ENCODE assay signal across 10 cellular contexts in the genomic region with DNA sequence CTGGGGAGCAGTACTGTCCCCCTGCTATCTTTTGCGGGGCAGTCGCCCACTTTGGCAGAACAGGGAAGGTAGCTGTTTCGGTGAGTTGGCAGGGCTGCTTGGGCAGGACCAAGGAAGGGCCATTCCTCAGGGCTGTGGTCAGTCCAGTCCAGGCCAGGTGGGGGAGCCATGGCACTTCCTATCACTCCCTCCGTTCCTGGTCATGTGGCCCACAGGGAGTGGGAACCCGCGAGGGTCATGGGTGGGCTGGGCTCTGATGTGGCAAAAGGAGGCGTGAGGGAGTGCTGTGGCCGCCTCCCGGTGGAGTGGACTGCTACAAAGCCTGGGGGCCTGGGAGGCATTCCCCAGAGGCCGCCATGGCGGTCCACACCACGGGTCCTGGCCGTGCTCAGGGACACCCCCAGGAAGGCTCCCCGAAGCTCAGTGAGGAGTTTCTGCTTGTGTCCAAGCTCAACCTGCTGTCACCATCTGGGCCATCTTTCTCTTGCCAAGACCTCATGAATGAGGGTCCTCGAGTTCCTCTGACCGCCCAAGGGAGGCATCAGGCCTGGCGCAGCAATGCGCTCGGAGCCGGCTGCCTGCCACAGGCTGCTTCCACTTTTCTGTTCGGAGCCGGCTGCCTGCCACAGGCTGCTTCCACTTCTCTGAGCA. TPM values are rescaled to one million over a fixed set of nuclear protein-coding genes. Genes with fewer than 3 reads are reported as not detected.
DNase-seq lines count a peak whose midpoint lies in the region; ATAC-seq lines count a peak whose summit lies in the region.
"Had no signal": no experiment of that assay in that cellular context is flagged by ENCODE, and none has a peak within 500 bp of the region (broad histone marks: within the 10 kb centered on the region; RNA-seq: fewer than 3 reads in every experiment).

No MANE protein-coding gene starts in this region.

- H2AK5ac ChIP-seq in neuronal stem cell (ENCODE audit: low read depth, low read length) = no peak overlapping the region

- H3K9me3 ChIP-seq in neuronal stem cell (replicated peaks in 1 of 2; ENCODE audit: control insufficient read depth in 2 of 2, insufficient read depth in 1 of 2, low read depth in 1 of 2, low read length in 2 of 2) = peaks cover 0 to 5% of the 10 kb centered on the region in 2 donors

- WGBS in neuronal stem cell (ENCODE audit: extremely low coverage in 2 of 2, insufficient read length in 2 of 2, insufficient replicate concordance in 1 of 2), 2 donors = no CpG with 5 or more reads among the region's 22 CpGs

- intact Hi-C loops in left colon (cut with DNase I, micrococcal nuclease) = no loop called here

- H2BK12ac ChIP-seq in neuronal stem cell (ENCODE audit: low read length) = no peak overlapping the region

- ATAC-seq in left colon = peak; percentile 53

- no peak overlapping the region for H3K27ac ChIP-seq in neuronal stem cell (replicated peaks; ENCODE audit: low read length)

- H2BK15ac ChIP-seq in neuronal stem cell (ENCODE audit: low read length) = no peak overlapping the region

- no peak overlapping the region for H3K14ac ChIP-seq in neuronal stem cell (ENCODE audit: low read length)

- H3K4ac ChIP-seq in neuronal stem cell (ENCODE audit: low read length) = no peak overlapping the region

- no peak overlapping the region for H3K18ac ChIP-seq in neuronal stem cell (ENCODE audit: low read length)

- H2AFZ ChIP-seq in neuronal stem cell (ENCODE audit: low read length) = no peak overlapping the region

- no peak overlapping the region for H4K91ac ChIP-seq in neuronal stem cell (ENCODE audit: low read depth, low read length, poor library complexity)

- H3K4me2 ChIP-seq in neuronal stem cell (ENCODE audit: insufficient read depth, low read length, poor library complexity, severe bottlenecking) = no peak overlapping the region

- no peak overlapping the region for H2BK5ac ChIP-seq in neuronal stem cell (ENCODE audit: low read length)

- no peak overlapping the region for H3K9ac ChIP-seq in neuronal stem cell (ENCODE audit: low read depth, low read length, poor library complexity)

- H3K79me1 ChIP-seq in neuronal stem cell (ENCODE audit: low read depth, low read length) = peaks cover 10% of the 10 kb centered on the region

- peaks cover 48 to 57% of the 10 kb centered on the region in 2 donors for H3K36me3 ChIP-seq in neuronal stem cell (replicated peaks in 1 of 2; ENCODE audit: control insufficient read depth in 2 of 2, insufficient read depth in 2 of 2, low read length in 2 of 2)

- H3K23ac ChIP-seq in neuronal stem cell (ENCODE audit: low read depth, low read length, poor library complexity) = no peak overlapping the region

- H3K4me3 ChIP-seq in neuronal stem cell (ENCODE audit: low read length in 2 of 2) = no peak overlapping the region

- DNase-seq in EL = peak; percentile 19
- peak; percentile 44 for DNase-seq in astrocyte of the hippocampus (ENCODE audit: low read depth, low spot score)
- no peak for DNase-seq in left colon
- no peak for DNase-seq in dedifferentiated amniotic fluid mesenchymal stem cell (ENCODE audit: extremely low spot score)
- no peak for DNase-seq in neuronal stem cell (ENCODE audit: low spot score)
- DNase-seq in T-helper 1 cell = no peak
- DNase-seq: activated naive CD4-positive, alpha-beta T cell; DMS153; foreskin melanocyte; NCI-H2029 had no signal

- no peaks in the 10 kb centered on the region for H3K27me3 ChIP-seq in neuronal stem cell (ENCODE audit: control insufficient read depth in 3 of 3, insufficient read depth in 3 of 3, low read depth in 1 of 3, low read length in 3 of 3)

- no peak overlapping the region for H2BK120ac ChIP-seq in neuronal stem cell (ENCODE audit: low read depth, low read length)

- no peak overlapping the region for H4K8ac ChIP-seq in neuronal stem cell (ENCODE audit: low read depth, low read length)

- no peaks in the 10 kb centered on the region for H3K4me1 ChIP-seq in neuronal stem cell (ENCODE audit: control insufficient read depth in 2 of 2, insufficient read depth in 1 of 2, low read depth in 1 of 2, low read length in 2 of 2)

RNA-seq across cellular contexts. Expression of gene CHID1, which starts 11.9 kb away (rescaled TPM):
- 10 to 100 TPM; 52.0 to 54.2 TPM for total RNA-seq in left colon
- polyA plus RNA-seq in neuronal stem cell (2013, experiment 1 of 2) = 42.0 TPM
- 43.9 TPM for polyA plus RNA-seq in neuronal stem cell (2013, experiment 2 of 2)

RNA-seq across cellular contexts. Expression of gene AP2A2, which starts 27.0 kb away (rescaled TPM):
- 10 to 100 TPM; 61.6 to 68.8 TPM for total RNA-seq in left colon
- polyA plus RNA-seq in neuronal stem cell (2013, experiment 1 of 2) = 49.2 TPM
- polyA plus RNA-seq in neuronal stem cell (2013, experiment 2 of 2) = 52.4 TPM

RNA-seq across cellular contexts. Expression of gene TSPAN4, which starts 56.0 kb away (rescaled TPM):
- total RNA-seq in left colon = 10 to 100 TPM; 11.7 to 20.2 TPM
- 39.4 TPM for polyA plus RNA-seq in neuronal stem cell (2013, experiment 1 of 2)
- 35.6 TPM for polyA plus RNA-seq in neuronal stem cell (2013, experiment 2 of 2)

RNA-seq across cellular contexts. Expression of gene POLR2L, which starts 56.3 kb away (rescaled TPM):
- total RNA-seq in left colon = 10 to 100 TPM; 79.4 to 83.1 TPM
- polyA plus RNA-seq in neuronal stem cell (2013, experiment 1 of 2) = 129 TPM
- 129 TPM for polyA plus RNA-seq in neuronal stem cell (2013, experiment 2 of 2)

Comparison
In these comparisons a context has a peak if more than half of its experiments do, and no peak if none do; other contexts are left out.
1. DNase-seq: peak in EL (single experiment) and astrocyte of the hippocampus (single experiment); none in left colon (0 of 2), dedifferentiated amniotic fluid mesenchymal stem cell (single experiment), neuronal stem cell (single experiment) and T-helper 1 cell (0 of 5).